In the genomic region with DNA sequence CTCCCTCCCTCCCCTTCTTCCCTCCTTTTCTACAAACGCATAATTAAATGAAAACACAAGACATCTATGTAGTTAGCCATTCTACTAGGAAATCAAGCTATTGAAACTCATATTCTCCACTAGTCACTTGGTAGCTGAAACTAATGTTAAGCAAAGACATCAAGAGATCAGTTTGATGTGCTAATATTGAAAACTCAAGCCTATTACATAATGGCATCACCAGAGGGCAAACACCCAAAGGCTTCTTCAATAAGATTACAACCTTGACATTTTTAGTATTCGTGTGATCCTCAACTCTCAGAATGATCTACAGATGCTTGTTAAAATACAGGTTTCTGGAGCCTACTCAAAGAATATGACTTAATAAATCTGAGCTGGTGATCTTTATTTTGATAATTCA, we compare ENCODE assay signal across 1 cellular context.
TF ChIP-seq lines count a peak whose summit lies in the region.

No MANE protein-coding gene starts in this region.

TF ChIP-seq in GM12878, 131 proteins besides CTCF, POLR2A, EP300 and RAD21 (continued from another document):
- TF ChIP-seq, protein P1, sequence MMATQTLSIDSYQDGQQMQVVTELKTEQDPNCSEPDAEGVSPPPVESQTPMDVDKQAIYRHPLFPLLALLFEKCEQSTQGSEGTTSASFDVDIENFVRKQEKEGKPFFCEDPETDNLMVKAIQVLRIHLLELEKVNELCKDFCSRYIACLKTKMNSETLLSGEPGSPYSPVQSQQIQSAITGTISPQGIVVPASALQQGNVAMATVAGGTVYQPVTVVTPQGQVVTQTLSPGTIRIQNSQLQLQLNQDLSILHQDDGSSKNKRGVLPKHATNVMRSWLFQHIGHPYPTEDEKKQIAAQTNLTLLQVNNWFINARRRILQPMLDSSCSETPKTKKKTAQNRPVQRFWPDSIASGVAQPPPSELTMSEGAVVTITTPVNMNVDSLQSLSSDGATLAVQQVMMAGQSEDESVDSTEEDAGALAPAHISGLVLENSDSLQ (IDR thresholded peaks at IDR 0.05), result no peak
- TF ChIP-seq RFX5 (IDR thresholded peaks at IDR 0.05; ENCODE audit: low read depth, low read length) (no peak), FOS (IDR thresholded peaks at IDR 0.05; ENCODE audit: borderline replicate concordance, extremely low read depth, insufficient read length) (no peak)
